24 cellular contexts compared by ENCODE assay signal in the genomic region with DNA sequence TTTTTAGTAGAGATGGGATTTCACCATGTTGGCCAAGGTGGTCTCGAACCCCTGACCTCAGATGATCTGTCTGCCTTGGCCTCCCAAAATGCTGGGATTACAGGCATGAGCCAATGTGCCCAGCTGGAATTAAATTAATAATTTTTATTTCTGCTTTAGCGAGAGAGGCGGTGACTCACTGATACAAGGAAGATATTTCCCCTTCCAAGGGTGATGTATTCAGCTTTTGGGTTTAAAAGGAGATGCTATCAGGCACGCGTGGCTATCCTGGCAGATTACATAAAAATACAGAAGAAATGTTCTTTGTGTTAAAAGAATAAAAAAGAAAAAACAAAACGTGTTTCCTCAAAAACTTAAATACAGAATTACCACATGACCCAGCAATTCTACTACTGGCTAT. TPM values are rescaled to one million over a fixed set of nuclear protein-coding genes. Genes with fewer than 3 reads are reported as not detected.
"Had no signal": no experiment of that assay in that cellular context is flagged by ENCODE, and none has a peak within 500 bp of the region (broad histone marks: within the 10 kb centered on the region; RNA-seq: fewer than 3 reads in every experiment).

No MANE protein-coding gene starts in this region.

- H3K27ac ChIP-seq: gastrocnemius medialis, heart right ventricle, neutrophil, psoas muscle, spleen, tibial artery, upper lobe of left lung, uterus had no signal

- H3K9me3 Mint-ChIP-seq: stimulated activated memory B cell treated with anti-CD40 and anti-IgM and Interleukin-4, amounts not matched to agents 10 μg/mL and 1 μg/mL and 100 μg/mL, for 72 hours had no signal

- ATAC-seq: esophagus mucosa; gastrocnemius medialis; heart right ventricle; left lobe of liver; naive thymus-derived CD4-positive, alpha-beta T cell; psoas muscle; sciatic nerve; stimulated activated memory B cell treated with anti-CD40 and anti-IgM and Interleukin-4, amounts not matched to agents 10 μg/mL and 1 μg/mL and 100 μg/mL, for 72 hours had no signal

- H3K27me3 Mint-ChIP-seq: stimulated activated memory B cell treated with anti-CD40 and anti-IgM and Interleukin-4, amounts not matched to agents 10 μg/mL and 1 μg/mL and 100 μg/mL, for 72 hours; stimulated activated naive CD8-positive, alpha-beta T cell treated with anti-CD3 and anti-CD28 coated beads, Interleukin-15, Interleukin-2, amounts not matched to agents 100 ng/mL and 50 ng/mL, for 24 hours had no signal

- H3K9me3 ChIP-seq: gastrocnemius medialis, heart right ventricle, neutrophil, psoas muscle, spleen, tibial artery, upper lobe of left lung, uterus had no signal

- H3K4me3 ChIP-seq: dorsolateral prefrontal cortex, gastrocnemius medialis, heart right ventricle, psoas muscle, spleen, tibial artery, upper lobe of left lung, uterus had no signal

- H3K36me3 Mint-ChIP-seq: stimulated activated memory B cell treated with anti-CD40 and anti-IgM and Interleukin-4, amounts not matched to agents 10 μg/mL and 1 μg/mL and 100 μg/mL, for 72 hours had no signal

- H3K27ac Mint-ChIP-seq: stimulated activated memory B cell treated with anti-CD40 and anti-IgM and Interleukin-4, amounts not matched to agents 10 μg/mL and 1 μg/mL and 100 μg/mL, for 72 hours; stimulated activated naive CD8-positive, alpha-beta T cell treated with anti-CD3 and anti-CD28 coated beads, Interleukin-15, Interleukin-2, amounts not matched to agents 100 ng/mL and 50 ng/mL, for 24 hours had no signal

- H3K36me3 ChIP-seq: gastrocnemius medialis, heart right ventricle, neutrophil, spleen, tibial artery, upper lobe of left lung, uterus had no signal

- H3K4me3 Mint-ChIP-seq: stimulated activated memory B cell treated with anti-CD40 and anti-IgM and Interleukin-4, amounts not matched to agents 10 μg/mL and 1 μg/mL and 100 μg/mL, for 72 hours; stimulated activated naive CD8-positive, alpha-beta T cell treated with anti-CD3 and anti-CD28 coated beads, Interleukin-15, Interleukin-2, amounts not matched to agents 100 ng/mL and 50 ng/mL, for 24 hours had no signal

- H3K4me1 ChIP-seq: gastrocnemius medialis, psoas muscle, spleen, tibial artery, uterus had no signal

- H3K27me3 ChIP-seq: dorsolateral prefrontal cortex, heart right ventricle, neutrophil, spleen, upper lobe of left lung, uterus had no signal

- DNase-seq: dorsolateral prefrontal cortex; effector CD8-positive, alpha-beta T cell; gastrocnemius medialis; heart right ventricle; hypothalamus; islet precursor cell; mammary epithelial cell; naive thymus-derived CD4-positive, alpha-beta T cell; psoas muscle; retina; spleen; stimulated activated CD4-positive, alpha-beta T cell treated with anti-CD3 and anti-CD28 coated beads, Interleukin-15, amount 100 ng/mL, for 24 hours; stimulated activated CD4-positive, alpha-beta T cell treated with anti-CD3 and anti-CD28 coated beads, Interleukin-1b, Interleukin-23, amount 100 ng/mL, for 48 hours; stimulated activated CD4-positive, alpha-beta T cell treated with anti-CD3 and anti-CD28 coated beads, Interleukin-4, amount 100 ng/mL, for 24 hours; tibial artery; upper lobe of left lung; uterus had no signal

RNA-seq across cellular contexts. Expression of a gene that starts 12.4 kb away (rescaled TPM):
- polyA plus RNA-seq: neural cell had no signal
